7 cellular contexts compared by ENCODE assay signal in the genomic region with DNA sequence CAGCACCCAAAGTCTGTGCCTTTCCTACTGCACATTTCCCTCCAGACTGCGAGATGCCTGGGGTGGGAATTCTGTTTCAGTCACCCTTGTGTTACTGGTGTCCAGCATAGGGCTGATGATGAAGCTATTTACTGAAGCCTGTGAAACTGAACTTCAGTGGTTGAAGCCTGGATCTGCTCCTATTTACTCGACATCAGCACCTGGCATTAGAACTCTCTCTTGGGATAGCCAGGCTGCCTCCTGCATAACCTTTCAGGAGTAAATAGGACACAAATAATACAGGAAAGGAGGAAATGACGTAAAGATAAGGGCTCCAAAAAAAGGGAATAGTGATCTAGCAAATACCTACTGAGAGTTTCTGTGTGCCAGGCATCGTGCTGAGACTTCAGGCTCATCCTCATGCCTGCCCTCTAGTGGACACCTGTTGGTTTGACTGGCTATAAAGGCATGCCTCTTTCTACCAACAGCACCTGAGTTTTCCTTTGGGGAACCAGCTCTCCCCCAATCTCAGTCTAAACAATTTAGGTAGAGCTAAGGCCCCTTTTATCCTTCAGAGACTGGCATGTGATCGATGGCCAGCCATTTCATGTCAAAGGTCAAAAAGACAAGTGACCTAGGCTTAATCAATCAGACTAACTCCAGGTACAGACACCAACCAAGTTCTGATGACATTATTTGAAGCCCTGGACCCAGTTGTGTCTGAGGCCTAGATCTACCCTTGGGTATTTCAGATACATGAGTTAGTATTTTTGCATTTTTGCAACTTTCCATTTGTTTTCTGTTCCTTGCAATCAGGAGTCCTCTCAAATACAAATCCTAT.
A peak's percentile ranks its signal among the peaks of the same experiment; 100 is the strongest.
DNase-seq lines count a peak whose midpoint lies in the region; ATAC-seq and TF ChIP-seq lines count a peak whose summit lies in the region.

No MANE protein-coding gene starts in this region.

- no peak for DNase-seq in HFF-Myc (ENCODE audit: extremely low read depth, low read depth)
- DNase-seq in SK-MEL-5 (ENCODE audit: low read depth, low spot score): peak; percentile 43
- DNase-seq in fibroblast of the aortic adventitia (ENCODE audit: low read depth): no peak
- DNase-seq in stimulated activated CD4-positive, alpha-beta T cell treated with anti-CD3 and anti-CD28 coated beads, Interleukin-2, amount 100 ng/mL, for 48 hours: peak; percentile 16 to 26

- in situ Hi-C loops in SK-MEL-5 (cut with HindIII; ENCODE audit: low pct_unique_long_range_greater_than_20kb, low sequenced_read_pairs): no loop called here

- no peak for ATAC-seq in HG03097 (IDR thresholded peaks at IDR 0.05; ENCODE audit: low FRiP score, unreplicated experiment)
- ATAC-seq in HG02623 (IDR thresholded peaks at IDR 0.05; ENCODE audit: unreplicated experiment): no peak

- peak; percentile 81 for TF ChIP-seq CTCF in GM12874 (IDR thresholded peaks at IDR 0.05; ENCODE audit: insufficient read depth, low read depth, low read length)
- TF ChIP-seq CTCF in HFF-Myc (IDR thresholded peaks at IDR 0.05; ENCODE audit: low read depth, low read length, missing control alignments): peak; percentile 67
- peak; percentile 60 for TF ChIP-seq CTCF in fibroblast of the aortic adventitia (IDR thresholded peaks at IDR 0.05; ENCODE audit: insufficient read depth, low read length)

- no peak overlapping the region for H3K4me3 ChIP-seq in HFF-Myc (replicated peaks; ENCODE audit: low read depth, low read length)
- H3K4me3 ChIP-seq in fibroblast of the aortic adventitia (ENCODE audit: low read depth, low read length): no peak overlapping the region

Comparison
In these comparisons a context has a peak if more than half of its experiments do, and no peak if none do; other contexts are left out.
1. DNase-seq: peak in SK-MEL-5 (single experiment) and stimulated activated CD4-positive, alpha-beta T cell treated with anti-CD3 and anti-CD28 coated beads, Interleukin-2, amount 100 ng/mL, for 48 hours (2 of 2); none in HFF-Myc (single experiment) and fibroblast of the aortic adventitia (single experiment).
2. Peak in every context shown above with its lines, with median percentiles within 50 percentile points of each other: CTCF ChIP-seq.